ENCODE assay signal across 27 cellular contexts in the genomic region with DNA sequence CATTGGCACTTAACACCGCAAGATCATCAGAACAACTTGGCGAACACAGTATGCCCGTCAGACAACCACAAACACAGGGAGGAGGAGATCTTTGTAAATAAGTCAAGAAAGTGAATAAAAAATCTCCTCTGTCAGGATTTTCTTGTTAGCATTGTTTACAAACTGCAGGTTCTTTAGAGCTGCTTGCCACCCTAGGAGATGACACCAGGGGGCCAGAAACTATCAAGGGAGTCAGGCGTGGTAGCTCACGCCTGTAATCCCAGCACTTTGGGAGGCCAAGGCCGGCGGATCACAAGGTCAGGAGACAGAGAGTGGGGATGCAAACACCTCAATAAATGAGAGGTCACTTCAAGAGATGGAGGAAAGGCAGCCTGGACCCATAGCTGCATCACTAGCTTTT.
"Had no signal": no experiment of that assay in that cellular context is flagged by ENCODE, and none has a peak within 500 bp of the region (broad histone marks: within the 10 kb centered on the region; RNA-seq: fewer than 3 reads in every experiment).

No MANE protein-coding gene starts in this region.

- H3K9me3 Mint-ChIP-seq: activated CD8-positive, alpha-beta T cell treated with anti-CD3 and anti-CD28 coated beads for 36 hours; activated naive CD4-positive, alpha-beta T cell treated with anti-CD3 and anti-CD28 coated beads for 36 hours; activated naive CD4-positive, alpha-beta T cell treated with anti-CD3 and anti-CD28 coated beads, Interleukin-2, amount 50 U/mL, for 24 hours; activated naive CD8-positive, alpha-beta T cell treated with anti-CD3 and anti-CD28 coated beads, Interleukin-2, amount 10 ng/mL, durations not matched to agents 7 days and 5 days; activated T-cell treated with anti-CD3 and anti-CD28 coated beads, Interleukin-2, amount 50 U/mL, for 4 hours; activated T-helper 17 cell treated with anti-CD3 and anti-CD28 coated beads, Interleukin-2, amount 50 U/mL, for 72 hours; central memory CD8-positive, alpha-beta T cell; dendritic cell treated with granulocyte-macrophage colony-stimulating factor and Interleukin-4, amounts not matched to agents 40 ng/mL and 50 ng/mL, for 4 days; T-cell had no signal

- H3K27me3 Mint-ChIP-seq: activated naive CD4-positive, alpha-beta T cell treated with anti-CD3 and anti-CD28 coated beads, Interleukin-2, amount 50 U/mL, for 24 hours; activated naive CD8-positive, alpha-beta T cell treated with anti-CD3 and anti-CD28 coated beads, Interleukin-2, amount 10 ng/mL, durations not matched to agents 7 days and 5 days; brain; dendritic cell treated with granulocyte-macrophage colony-stimulating factor and Interleukin-4, amounts not matched to agents 40 ng/mL and 50 ng/mL, for 4 days had no signal

- H3K36me3 ChIP-seq: ascending aorta, esophagus muscularis mucosa, gastrocnemius medialis, heart left ventricle had no signal

- H3K4me1 ChIP-seq: ascending aorta, foreskin keratinocyte had no signal

- H3K9me3 ChIP-seq: ascending aorta, esophagus muscularis mucosa, gastrocnemius medialis had no signal

- H3K4me3 Mint-ChIP-seq: activated CD8-positive, alpha-beta T cell treated with anti-CD3 and anti-CD28 coated beads for 36 hours; activated naive CD4-positive, alpha-beta T cell treated with anti-CD3 and anti-CD28 coated beads for 36 hours; activated naive CD4-positive, alpha-beta T cell treated with anti-CD3 and anti-CD28 coated beads, Interleukin-2, amount 50 U/mL, for 24 hours; activated naive CD8-positive, alpha-beta T cell treated with anti-CD3 and anti-CD28 coated beads, Interleukin-2, amount 10 ng/mL, durations not matched to agents 7 days and 5 days; activated T-cell treated with anti-CD3 and anti-CD28 coated beads, Interleukin-2, amount 50 U/mL, for 4 hours; activated T-helper 17 cell treated with anti-CD3 and anti-CD28 coated beads, Interleukin-2, amount 50 U/mL, for 72 hours; brain; central memory CD8-positive, alpha-beta T cell; dendritic cell treated with granulocyte-macrophage colony-stimulating factor and Interleukin-4, amounts not matched to agents 40 ng/mL and 50 ng/mL, for 4 days; T-cell had no signal

- H3K27ac ChIP-seq: ascending aorta, coronary artery, dorsolateral prefrontal cortex, esophagus muscularis mucosa, foreskin keratinocyte, gastrocnemius medialis, heart left ventricle had no signal

- H3K4me3 ChIP-seq: ascending aorta, coronary artery, dorsolateral prefrontal cortex, esophagus muscularis mucosa, gastrocnemius medialis, heart left ventricle had no signal

- H3K27me3 ChIP-seq: ascending aorta, dorsolateral prefrontal cortex, esophagus muscularis mucosa, gastrocnemius medialis, heart left ventricle had no signal

- DNase-seq: activated CD4-positive, alpha-beta T cell treated with anti-CD3 and anti-CD28 coated beads for 1 hour; activated CD4-positive, alpha-beta T cell treated with anti-CD3 and anti-CD28 coated beads for 4 hours; activated CD4-positive, alpha-beta T cell treated with anti-CD3 and anti-CD28 coated beads, Interleukin-2, amount 50 U/mL, for 1 hour; activated CD4-positive, alpha-beta T cell treated with anti-CD3 and anti-CD28 coated beads, Interleukin-2, amount 50 U/mL, for 48 hours; activated CD8-positive, alpha-beta memory T cell treated with anti-CD3 and anti-CD28 coated beads for 24 hours; activated CD8-positive, alpha-beta T cell treated with anti-CD3 and anti-CD28 coated beads for 36 hours; activated effector memory CD4-positive, alpha-beta T cell treated with Interleukin-2 at 50 U/mL for 16 hours; activated naive CD4-positive, alpha-beta T cell treated with anti-CD3 and anti-CD28 coated beads for 36 hours; activated naive CD8-positive, alpha-beta T cell treated with anti-CD3 and anti-CD28 coated beads, Interleukin-2, amount 10 ng/mL, durations not matched to agents 7 days and 5 days; activated T-cell treated with anti-CD3 and anti-CD28 coated beads, Interleukin-2, amount 50 U/mL, for 4 hours; dorsolateral prefrontal cortex; effector memory CD4-positive, alpha-beta T cell; erythroblast; foreskin keratinocyte; gastrocnemius medialis; glutamatergic neuron; heart left ventricle; T-cell; T-helper 2 cell had no signal

- H3K4me1 Mint-ChIP-seq: activated naive CD4-positive, alpha-beta T cell treated with anti-CD3 and anti-CD28 coated beads, Interleukin-2, amount 50 U/mL, for 24 hours; activated naive CD8-positive, alpha-beta T cell treated with anti-CD3 and anti-CD28 coated beads, Interleukin-2, amount 10 ng/mL, durations not matched to agents 7 days and 5 days; activated T-helper 17 cell treated with anti-CD3 and anti-CD28 coated beads, Interleukin-2, amount 50 U/mL, for 72 hours had no signal

- ATAC-seq: activated CD8-positive, alpha-beta T cell treated with anti-CD3 and anti-CD28 coated beads for 36 hours; activated T-cell treated with anti-CD3 and anti-CD28 coated beads, Interleukin-2, amount 50 U/mL, for 4 hours; activated T-helper 17 cell treated with anti-CD3 and anti-CD28 coated beads, Interleukin-2, amount 50 U/mL, for 72 hours; foreskin keratinocyte; gastrocnemius medialis; heart left ventricle; T-cell had no signal

- H3K27ac Mint-ChIP-seq: activated CD8-positive, alpha-beta T cell treated with anti-CD3 and anti-CD28 coated beads for 36 hours; activated naive CD4-positive, alpha-beta T cell treated with anti-CD3 and anti-CD28 coated beads for 36 hours; activated naive CD4-positive, alpha-beta T cell treated with anti-CD3 and anti-CD28 coated beads, Interleukin-2, amount 50 U/mL, for 24 hours; activated naive CD8-positive, alpha-beta T cell treated with anti-CD3 and anti-CD28 coated beads, Interleukin-2, amount 10 ng/mL, durations not matched to agents 7 days and 5 days; activated T-helper 17 cell treated with anti-CD3 and anti-CD28 coated beads, Interleukin-2, amount 50 U/mL, for 72 hours; brain; dendritic cell treated with granulocyte-macrophage colony-stimulating factor and Interleukin-4, amounts not matched to agents 40 ng/mL and 50 ng/mL, for 4 days; T-cell had no signal

- H3K36me3 Mint-ChIP-seq: activated naive CD4-positive, alpha-beta T cell treated with anti-CD3 and anti-CD28 coated beads, Interleukin-2, amount 50 U/mL, for 24 hours; activated naive CD8-positive, alpha-beta T cell treated with anti-CD3 and anti-CD28 coated beads, Interleukin-2, amount 10 ng/mL, durations not matched to agents 7 days and 5 days; brain; T-cell had no signal
